8 cellular contexts compared by ENCODE assay signal in the genomic region with DNA sequence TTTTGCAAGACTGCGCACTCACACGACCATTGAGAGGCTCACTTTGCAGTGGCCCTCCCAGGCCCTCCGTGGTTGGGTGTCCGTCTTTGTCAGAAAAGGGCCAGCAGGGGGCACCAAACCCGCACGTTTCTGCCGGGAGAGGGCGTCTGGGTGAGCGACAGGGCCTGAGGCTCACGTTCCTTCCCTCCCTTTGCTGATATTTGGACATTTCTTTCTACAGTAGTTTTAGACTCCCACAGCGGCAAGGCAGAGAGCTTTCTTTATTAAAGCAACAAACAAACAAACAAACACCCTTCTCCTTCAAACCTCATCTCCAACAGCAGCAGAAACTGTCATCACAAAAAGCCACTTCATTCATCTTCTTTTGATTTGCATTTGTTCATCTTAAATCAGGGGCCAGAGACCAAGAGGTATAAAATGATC.
DNase-seq lines count a peak whose midpoint lies in the region; TF ChIP-seq lines count a peak whose summit lies in the region.

No MANE protein-coding gene starts in this region.

- no peaks in the 10 kb centered on the region for H4K20me1 ChIP-seq in Loucy (ENCODE audit: insufficient read depth, low read length, poor library complexity, severe bottlenecking)

- H3K9me2 ChIP-seq in Loucy (replicated peaks; ENCODE audit: low read depth, low read length): no peaks in the 10 kb centered on the region

- H3K27ac ChIP-seq in SJCRH30 (no peak overlapping the region), parathyroid adenoma (no peak overlapping the region)

- H3K9me3 ChIP-seq in Loucy (ENCODE audit: insufficient read depth, low read depth, low read length) (no peaks in the 10 kb centered on the region), SJCRH30 (replicated peaks) (no peaks in the 10 kb centered on the region), parathyroid adenoma (ENCODE audit: control insufficient read depth, low read length) (no peaks in the 10 kb centered on the region)

- H3K4me3 ChIP-seq in H7 (ENCODE audit: insufficient read depth, low read depth, low read length) (no peak overlapping the region), Loucy (ENCODE audit: low read length, poor library complexity, severe bottlenecking) (no peak overlapping the region), SJCRH30 (no peak overlapping the region), parathyroid adenoma (ENCODE audit: low read depth, low read length) (no peak overlapping the region)

- no peaks in the 10 kb centered on the region for H3F3A ChIP-seq in Loucy (ENCODE audit: low read depth)

- peaks cover 20% of the 10 kb centered on the region for H3K4me1 ChIP-seq in Loucy (ENCODE audit: insufficient read depth, low read length, poor library complexity, severe bottlenecking)
- H3K4me1 ChIP-seq in SJCRH30: peaks cover 10% of the 10 kb centered on the region
- no peaks in the 10 kb centered on the region for H3K4me1 ChIP-seq in parathyroid adenoma

- H2AFZ ChIP-seq in Loucy (ENCODE audit: low read length) (peak overlapping the region; percentile 65), parathyroid adenoma (peak overlapping the region; percentile 66)

- no peaks in the 10 kb centered on the region for H3K36me3 ChIP-seq in H7 (replicated peaks; ENCODE audit: control insufficient read depth, insufficient read depth, low read length)
- H3K36me3 ChIP-seq in Loucy (ENCODE audit: insufficient read depth, low read length): no peaks in the 10 kb centered on the region
- H3K36me3 ChIP-seq in SJCRH30: no peaks in the 10 kb centered on the region
- no peaks in the 10 kb centered on the region for H3K36me3 ChIP-seq in parathyroid adenoma (ENCODE audit: control insufficient read depth, insufficient read depth, low read length)

- peak; percentile 95 for TF ChIP-seq CTCF in Loucy (conservative IDR thresholded peaks at IDR 0.05; ENCODE audit: low read length)
- peak; percentile 69 for TF ChIP-seq CTCF in parathyroid adenoma (IDR thresholded peaks at IDR 0.05)

- H3K4me2 ChIP-seq in Loucy (ENCODE audit: low read depth, low read length, poor library complexity, severe bottlenecking) (peak overlapping the region; percentile 14), parathyroid adenoma (ENCODE audit: low read length) (no peak overlapping the region)

- no peaks in the 10 kb centered on the region; the same call in 1 of the 2 replicates for H3K27me3 ChIP-seq in H7 (ENCODE audit: control insufficient read depth, insufficient read depth, low read length)
- H3K27me3 ChIP-seq in Loucy (ENCODE audit: insufficient read depth, low read length, poor library complexity, severe bottlenecking): no peaks in the 10 kb centered on the region
- H3K27me3 ChIP-seq in SJCRH30: no peaks in the 10 kb centered on the region
- no peaks in the 10 kb centered on the region for H3K27me3 ChIP-seq in parathyroid adenoma (ENCODE audit: control insufficient read depth, insufficient read depth, low read length)

- H3K79me2 ChIP-seq in Loucy (ENCODE audit: insufficient read depth, low read length): no peaks in the 10 kb centered on the region
- no peaks in the 10 kb centered on the region for H3K79me2 ChIP-seq in parathyroid adenoma

- no peak overlapping the region for H3K9ac ChIP-seq in Loucy (ENCODE audit: low read depth, low read length, poor library complexity, severe bottlenecking)
- no peak overlapping the region for H3K9ac ChIP-seq in parathyroid adenoma

- peak; percentile 25 for DNase-seq in GF-D8 (lab: John Stamatoyannopoulos, UW)
- peak; percentile 92 for DNase-seq in H7
- peak; percentile 77 to 92 for DNase-seq in SJCRH30
- DNase-seq in activated effector memory CD4-positive, alpha-beta T cell treated with Interleukin-2 at 50 U/mL for 16 hours: peak; percentile 74
- DNase-seq in foreskin melanocyte: peak; percentile 68
- peak; percentile 87 for DNase-seq in ureter (ENCODE audit: low spot score)

Comparison
In these comparisons a context has a peak if more than half of its experiments do, and no peak if none do; other contexts are left out.
1. DNase-seq: peak in every context shown above with its lines; median percentile 92 in H7; 87 in ureter; 84 in SJCRH30; 74 in activated effector memory CD4-positive, alpha-beta T cell treated with Interleukin-2 at 50 U/mL for 16 hours; 68 in foreskin melanocyte; 25 in GF-D8.